In genomic region chr3:178349399-178349657, GRCh38 we compare ENCODE assay signal across 5 cellular contexts.
DNase-seq lines count a peak whose midpoint lies in the region; ATAC-seq, FAIRE-seq and TF ChIP-seq lines count a peak whose summit lies in the region.
"Not testable (repeated sequence)": the region's sequence is repeated elsewhere in the genome, so short reads cannot be mapped to it uniquely, and the experiment has no call there.

No MANE protein-coding gene starts in this region.

- peaks cover 36% of the 10 kb centered on the region; the same call in 2 of the 3 replicates for H3K4me1 ChIP-seq in A549
- not testable (repeated sequence) for H3K4me1 ChIP-seq in IMR-90 (ENCODE audit: control insufficient read depth, insufficient read depth, low read length); K562 (replicated peaks in 1 of 2; ENCODE audit: control insufficient read depth in 2 of 2, insufficient read depth in 2 of 2, low read length in 2 of 2)

- not testable (repeated sequence) for H2AK5ac ChIP-seq in IMR-90 (ENCODE audit: low read depth, low read length)

- not testable (repeated sequence) for H3K14ac ChIP-seq in IMR-90 (replicated peaks; ENCODE audit: low read depth, low read length)

- CTCF ChIA-PET in A549 (lab: Yijun Ruan, JAX): interaction anchor here (1.0 kb wide), 1 partner anchor 36 kb away, joined by 3 read pairs; no protein-coding TSS in a partner anchor
- CTCF ChIA-PET in IMR-90 (lab: Yijun Ruan, JAX): interaction anchor here (1.3 kb wide), 1 partner anchor 421 kb away, joined by 4 read pairs; no protein-coding TSS in a partner anchor
- CTCF ChIA-PET in K562 (lab: Yijun Ruan, JAX; ENCODE audit: low intra/inter-chr PET ratio): not testable (repeated sequence)

- H3K18ac ChIP-seq in IMR-90 (ENCODE audit: low read depth, low read length): not testable (repeated sequence)

- H4K91ac ChIP-seq in IMR-90 (ENCODE audit: insufficient read depth, low read depth, low read length): not testable (repeated sequence)

- not testable (repeated sequence) for H3K4me3 ChIP-seq in A549; IMR-90 (ENCODE audit: insufficient read depth, low read depth, low read length); K562

- H3K9ac ChIP-seq in IMR-90 (ENCODE audit: low read depth, low read length); K562 (ENCODE audit: insufficient read depth in 1 of 2, low read depth in 2 of 2, low read length in 2 of 2): not testable (repeated sequence)

- not testable (repeated sequence) for TF ChIP-seq CTCF in A549 (IDR thresholded peaks at IDR 0.05); IMR-90 (conservative IDR thresholded peaks at IDR 0.05; ENCODE audit: low read depth, low read length); K562 (IDR thresholded peaks at IDR 0.05 in 2 of 3, conservative IDR thresholded peaks at IDR 0.05 in 1 of 3; ENCODE audit: insufficient read depth in 2 of 3, low read depth in 1 of 3, low read length in 3 of 3)

- TF ChIP-seq RAD21 in A549 (conservative IDR thresholded peaks at IDR 0.05 in 1 of 2, IDR thresholded peaks at IDR 0.05 in 1 of 2); IMR-90 (IDR thresholded peaks at IDR 0.05; ENCODE audit: low read length); K562 (CRISPR knock-in tag; conservative IDR thresholded peaks at IDR 0.05 in 1 of 2, IDR thresholded peaks at IDR 0.05 in 1 of 2): not testable (repeated sequence)

- H2AK9ac ChIP-seq in IMR-90 (replicated peaks; ENCODE audit: low read depth, low read length, poor library complexity): not testable (repeated sequence)

- not testable (repeated sequence) for H2BK5ac ChIP-seq in IMR-90 (ENCODE audit: low read depth, low read length, poor library complexity, severe bottlenecking)

- ATAC-seq in A549; IMR-90 (ENCODE audit: low read depth); K562: not testable (repeated sequence)

- dilution Hi-C loops in IMR-90 (cut with HindIII; ENCODE audit: low sequenced_read_pairs, unreplicated experiment): not testable (repeated sequence)

- H3K9me3 ChIP-seq in A549; IMR-90 (ENCODE audit: control insufficient read depth, insufficient read depth, low read length); K562 (replicated peaks; ENCODE audit: control insufficient read depth, insufficient read depth, low read depth, low read length): not testable (repeated sequence)

- H4K5ac ChIP-seq in IMR-90 (ENCODE audit: low read depth, low read length): not testable (repeated sequence)

- not testable (repeated sequence) for H3K36me3 ChIP-seq in IMR-90 (ENCODE audit: control insufficient read depth, insufficient read depth, low read length); K562 (ENCODE audit: control insufficient read depth, insufficient read depth, low read length)

- not testable (repeated sequence) for H3K27ac ChIP-seq in A549; IMR-90 (ENCODE audit: insufficient read depth, low read length); K562 (ENCODE audit: extremely low read depth, low read depth, low read length)

- BruUV-seq in IMR-90 (replicated peaks; lab: Mats Ljungman, UMichigan); K562 (replicated peaks; lab: Mats Ljungman, UMichigan): not testable (repeated sequence)

- not testable (repeated sequence) for H3K79me1 ChIP-seq in IMR-90 (ENCODE audit: low read depth in 1 of 2, low read length in 2 of 2)

- DNase-seq in A549 (ENCODE audit: low read depth in 1 of 2, low spot score in 1 of 2); IMR-90; K562 (ENCODE audit: extremely low read depth in 1 of 4, low spot score in 3 of 4); immature natural killer cell: not testable (repeated sequence)
- DNase-seq in NCI-H82 (lab: John Stamatoyannopoulos, UW): peak; percentile 73

- not testable (repeated sequence) for H3K23ac ChIP-seq in IMR-90 (ENCODE audit: low read depth, low read length)

- not testable (repeated sequence) for H3K79me2 ChIP-seq in K562 (ENCODE audit: control insufficient read depth, insufficient read depth, low read length)

- not testable (repeated sequence) for H3K56ac ChIP-seq in IMR-90 (ENCODE audit: extremely low read depth, insufficient read depth, low read length)

- WGBS in A549 (ENCODE audit: missing lambda C conversion rate): 79% methylated on average over 2 of the region's 2 CpGs
- WGBS in IMR-90 (ENCODE audit: extremely low coverage in 2 of 2, insufficient read length in 1 of 2), 2 experiments: no CpG with 5 or more reads among the region's 2 CpGs
- 4% methylated on average over 2 of the region's 2 CpGs for WGBS in K562 (ENCODE audit: insufficient coverage, low coverage, missing lambda C conversion rate)

- not testable (repeated sequence) for H3K27me3 ChIP-seq in IMR-90 (ENCODE audit: control insufficient read depth, insufficient read depth, low read length); K562 (ENCODE audit: control insufficient read depth in 2 of 2, insufficient read depth in 2 of 2, low read length in 2 of 2)

- TF ChIP-seq POLR2A in A549 (IDR thresholded peaks at IDR 0.05; ENCODE audit: low read length); IMR-90 (IDR thresholded peaks at IDR 0.05; ENCODE audit: low read depth, low read length); K562 (conservative IDR thresholded peaks at IDR 0.05): not testable (repeated sequence)

- H3K4me1 Mint-ChIP-seq in immature natural killer cell: peaks cover 13 to 17% of the 10 kb centered on the region in 2 donors

- H3K4me3 Mint-ChIP-seq in immature natural killer cell: peak overlapping the region in 3 of 5 donors; percentile 41 to 80 (median 76)

- intact Hi-C loops in IMR-90 (cut with micrococcal nuclease); K562 (cut with micrococcal nuclease): not testable (repeated sequence)

- H2BK120ac ChIP-seq in IMR-90 (ENCODE audit: low read depth, low read length): not testable (repeated sequence)

- H3K9me3 Mint-ChIP-seq in immature natural killer cell: not testable (repeated sequence)

- H2BK20ac ChIP-seq in IMR-90 (ENCODE audit: low read depth, low read length): not testable (repeated sequence)

- not testable (repeated sequence) for H3K27me3 Mint-ChIP-seq in immature natural killer cell (ENCODE audit: low read depth in 3 of 3)

- in situ Hi-C loops in IMR-90 (cut with MboI; ENCODE audit: low sequenced_read_pairs): loop anchor here (25.0 kb wide), 1 partner anchor 1287 kb away; no protein-coding TSS in a partner anchor
- in situ Hi-C loops in K562 (cut with MboI): not testable (repeated sequence)

- POLR2A ChIA-PET in A549 (lab: Yijun Ruan, JAX); IMR-90 (lab: Charles Lee; ENCODE audit: unreplicated experiment); K562 (lab: Yijun Ruan, JAX): not testable (repeated sequence)

- not testable (repeated sequence) for H2BK15ac ChIP-seq in IMR-90 (ENCODE audit: low read depth, low read length)

- not testable (repeated sequence) for H3K4me2 ChIP-seq in A549; IMR-90 (ENCODE audit: low read depth, low read length); K562 (ENCODE audit: insufficient read depth, low read length)

- not testable (repeated sequence) for H3K9me1 ChIP-seq in IMR-90 (ENCODE audit: insufficient read depth, low read length); K562 (ENCODE audit: control insufficient read depth, insufficient read depth, low read length)

- H4K8ac ChIP-seq in IMR-90 (ENCODE audit: low read depth in 2 of 2, low read length in 2 of 2): not testable (repeated sequence)

- H4K20me1 ChIP-seq in IMR-90 (ENCODE audit: insufficient read depth, low read length); K562 (replicated peaks; ENCODE audit: control insufficient read depth, insufficient read depth, low read length): not testable (repeated sequence)

- not testable (repeated sequence) for H3K36me3 Mint-ChIP-seq in immature natural killer cell

- not testable (repeated sequence) for FAIRE-seq in A549 (lab: Jason Lieb, UNC); K562 (lab: Jason Lieb, UNC)

- not testable (repeated sequence) for H2AFZ ChIP-seq in IMR-90 (replicated peaks; ENCODE audit: low read length, poor library complexity); K562 (ENCODE audit: low read depth, low read length)

- TF ChIP-seq EP300 in A549 (IDR thresholded peaks at IDR 0.05); K562 (IDR thresholded peaks at IDR 0.05; ENCODE audit: low read length): not testable (repeated sequence)

- H3K27ac Mint-ChIP-seq in immature natural killer cell: peak overlapping the region in 4 of 6 donors; percentile 82 to 87 (median 85)

- not testable (repeated sequence) for H3K4ac ChIP-seq in IMR-90 (ENCODE audit: low read depth, low read length)

TF ChIP-seq in A549, 52 proteins besides CTCF, POLR2A, EP300 and RAD21:
- TF ChIP-seq MAFK (IDR thresholded peaks at IDR 0.05; ENCODE audit: partially characterized antibody): peak; percentile 61

TF ChIP-seq in IMR-90, 13 proteins besides CTCF, POLR2A, EP300 and RAD21:
- 0 out of 2 replicates have a peak, but pooled peaks have one; percentile 13 for TF ChIP-seq MAFK (IDR thresholded peaks at IDR 0.05; ENCODE audit: low read depth, low read length)

TF ChIP-seq in K562, 482 proteins besides CTCF, POLR2A, EP300 and RAD21 (continues in another document):
- TF ChIP-seq, protein P1, sequence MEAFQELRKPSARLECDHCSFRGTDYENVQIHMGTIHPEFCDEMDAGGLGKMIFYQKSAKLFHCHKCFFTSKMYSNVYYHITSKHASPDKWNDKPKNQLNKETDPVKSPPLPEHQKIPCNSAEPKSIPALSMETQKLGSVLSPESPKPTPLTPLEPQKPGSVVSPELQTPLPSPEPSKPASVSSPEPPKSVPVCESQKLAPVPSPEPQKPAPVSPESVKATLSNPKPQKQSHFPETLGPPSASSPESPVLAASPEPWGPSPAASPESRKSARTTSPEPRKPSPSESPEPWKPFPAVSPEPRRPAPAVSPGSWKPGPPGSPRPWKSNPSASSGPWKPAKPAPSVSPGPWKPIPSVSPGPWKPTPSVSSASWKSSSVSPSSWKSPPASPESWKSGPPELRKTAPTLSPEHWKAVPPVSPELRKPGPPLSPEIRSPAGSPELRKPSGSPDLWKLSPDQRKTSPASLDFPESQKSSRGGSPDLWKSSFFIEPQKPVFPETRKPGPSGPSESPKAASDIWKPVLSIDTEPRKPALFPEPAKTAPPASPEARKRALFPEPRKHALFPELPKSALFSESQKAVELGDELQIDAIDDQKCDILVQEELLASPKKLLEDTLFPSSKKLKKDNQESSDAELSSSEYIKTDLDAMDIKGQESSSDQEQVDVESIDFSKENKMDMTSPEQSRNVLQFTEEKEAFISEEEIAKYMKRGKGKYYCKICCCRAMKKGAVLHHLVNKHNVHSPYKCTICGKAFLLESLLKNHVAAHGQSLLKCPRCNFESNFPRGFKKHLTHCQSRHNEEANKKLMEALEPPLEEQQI (IDR thresholded peaks at IDR 0.05): peak; percentile 75; the same call in 1 of the 2 replicates
